ENCODE assay signal across 8 cellular contexts in genomic region chr14:63725786-63726185, GRCh38. TPM values are rescaled to one million over a fixed set of nuclear protein-coding genes. Genes with fewer than 3 reads are reported as not detected.
DNase-seq lines count a peak whose midpoint lies in the region; ATAC-seq and TF ChIP-seq lines count a peak whose summit lies in the region.

No MANE protein-coding gene starts in this region.

- TF ChIP-seq CTCF in GM12865 (IDR thresholded peaks at IDR 0.05; ENCODE audit: insufficient read depth, low read depth, low read length, missing control alignments) (no peak), PC-3 (conservative IDR thresholded peaks at IDR 0.05; ENCODE audit: low read depth, low read length) (no peak), epithelial cell of esophagus (IDR thresholded peaks at IDR 0.05; ENCODE audit: insufficient read depth, low read depth, low read length, missing control alignments) (no peak), retinal pigment epithelial cell (conservative IDR thresholded peaks at IDR 0.05; ENCODE audit: low read depth, low read length) (no peak)

- no TSS peak for BruUV-seq in PC-3 (replicated peaks; lab: Mats Ljungman, UMichigan)

- no peak overlapping the region; the same call in 1 of the 2 replicates for H2AFZ ChIP-seq in PC-3 (ENCODE audit: low read length)

- peak overlapping the region; percentile 85; the same call in 1 of the 2 replicates for H3K9ac ChIP-seq in PC-3 (ENCODE audit: low read length)

- ATAC-seq in PC-3 (no peak), HG03039 (IDR thresholded peaks at IDR 0.05; ENCODE audit: unreplicated experiment) (no peak), GM19395 (IDR thresholded peaks at IDR 0.05; ENCODE audit: unreplicated experiment) (no peak)

- no peaks in the 10 kb centered on the region for H3K9me2 ChIP-seq in PC-3 (replicated peaks; ENCODE audit: low read length)

- no peaks in the 10 kb centered on the region for H3K36me3 ChIP-seq in PC-3 (ENCODE audit: low read depth, low read length)

- peak overlapping the region; percentile 99 for H3K4me3 ChIP-seq in GM12865 (ENCODE audit: low read depth, low read length)
- H3K4me3 ChIP-seq in PC-3 (ENCODE audit: low read length) = peak overlapping the region; percentile 84
- H3K4me3 ChIP-seq in epithelial cell of esophagus (ENCODE audit: low read length) = peak overlapping the region; percentile 94
- peak overlapping the region; percentile 84 for H3K4me3 ChIP-seq in retinal pigment epithelial cell (ENCODE audit: low read length)

- H3K9me3 ChIP-seq in PC-3 (ENCODE audit: low read length) = no peaks in the 10 kb centered on the region

- no peak overlapping the region for H3K27ac ChIP-seq in PC-3 (ENCODE audit: low read length)

- POLR2A ChIA-PET in PC-3 (lab: Charles Lee; ENCODE audit: unreplicated experiment) = interaction anchor here (0.6 to 1.6 kb wide), 3 partner anchors 83 to 1572 kb away, joined by 4 to 31 read pairs (median 5); partner anchors contain the start of gene WDR89

- CTCF ChIA-PET in PC-3 (lab: Charles Lee) = interaction anchor here (0.6 to 2.0 kb wide), 4 partner anchors 44 to 476 kb away, joined by 3 to 9 read pairs (median 4); no protein-coding TSS in a partner anchor

- intact Hi-C loops in PC-3 (cut with micrococcal nuclease) = loop anchor here (2.0 kb wide), 1 partner anchor 93 kb away; no protein-coding TSS in a partner anchor

- H3K79me2 ChIP-seq in PC-3 (ENCODE audit: low read length) = peaks cover 45% of the 10 kb centered on the region

- 0 out of 2 replicates have a peak, but pooled peaks cover 7% of the 10 kb centered on the region for H4K20me1 ChIP-seq in PC-3 (ENCODE audit: low read length)

- no peaks in the 10 kb centered on the region for H3K27me3 ChIP-seq in PC-3 (ENCODE audit: low read length)

- DNase-seq in GM12865 (ENCODE audit: low read depth) = no peak
- DNase-seq in PC-3 = no peak
- DNase-seq in epithelial cell of esophagus (ENCODE audit: low read depth) = no peak
- DNase-seq in retinal pigment epithelial cell (ENCODE audit: low read depth) = no peak
- DNase-seq in stimulated activated naive CD4-positive, alpha-beta T cell treated with Interleukin-2 at 50 U/mL for 16 hours (lab: John Stamatoyannopoulos, UW) = no peak
- no peak for DNase-seq in NCI-H524 treated with DMSO at 0.1 percent for 48 hours (lab: John Stamatoyannopoulos, UW)

- H3F3A ChIP-seq in PC-3 (ENCODE audit: low read length, unreplicated experiment) = no peaks in the 10 kb centered on the region

- peaks cover 20% of the 10 kb centered on the region for H3K4me1 ChIP-seq in PC-3 (ENCODE audit: insufficient read depth, low read length)

- peak overlapping the region; percentile 83 for H3K4me2 ChIP-seq in PC-3 (ENCODE audit: low read length)

RNA-seq across cellular contexts. Expression of gene SGPP1, which starts 2.1 kb away (rescaled TPM):
- total RNA-seq in PC-3 (2014; rRNA removed) = 15.9 and 19.3 TPM in 2 replicates
